Comparison of ENCODE assay signal across 24 cellular contexts in genomic region chr20:7728373-7728772, GRCh38.
A peak's percentile ranks its signal among the peaks of the same experiment; 100 is the strongest.
DNase-seq lines count a peak whose midpoint lies in the region; ATAC-seq and TF ChIP-seq lines count a peak whose summit lies in the region.
"Had no signal": no experiment of that assay in that cellular context is flagged by ENCODE, and none has a peak within 500 bp of the region (broad histone marks: within the 10 kb centered on the region; RNA-seq: fewer than 3 reads in every experiment).

No MANE protein-coding gene starts in this region.

- CTCF ChIA-PET in mammary epithelial cell (lab: Charles Lee; ENCODE audit: low non-redundant PET): no interaction called here

- no peaks in the 10 kb centered on the region for H4K20me1 ChIP-seq in mammary epithelial cell (ENCODE audit: insufficient read depth, low read length)

- dilution Hi-C loops in mammary epithelial cell (cut with HindIII; ENCODE audit: low sequenced_read_pairs): no loop called here

- peaks cover 1% of the 10 kb centered on the region for H3K36me3 ChIP-seq in mammary epithelial cell (ENCODE audit: insufficient read depth, low read length)
- H3K36me3 ChIP-seq in right lobe of liver: no peaks in the 10 kb centered on the region
- H3K36me3 ChIP-seq: thyroid gland had no signal

- H3K79me2 ChIP-seq in mammary epithelial cell (ENCODE audit: insufficient read depth, low read length): no peaks in the 10 kb centered on the region
- H3K79me2 ChIP-seq: hepatocyte had no signal

- in situ Hi-C loops in mammary epithelial cell (cut with MboI; ENCODE audit: low sequenced_read_pairs in 2 of 2): no loop called here

- TF ChIP-seq CTCF in NB4 (IDR thresholded peaks at IDR 0.05; ENCODE audit: low read depth, low read length) (no peak), mammary epithelial cell (conservative IDR thresholded peaks at IDR 0.05 in 1 of 2, IDR thresholded peaks at IDR 0.05 in 1 of 2; ENCODE audit: extremely low read depth in 1 of 2, insufficient read depth in 1 of 2, low read depth in 1 of 2, low read length in 2 of 2) (no peak), right lobe of liver (IDR thresholded peaks at IDR 0.05) (no peak)

- H3K4me1 ChIP-seq in mammary epithelial cell (ENCODE audit: insufficient read depth, low read length) (peaks cover 9% of the 10 kb centered on the region), right lobe of liver (no peaks in the 10 kb centered on the region)
- H3K4me1 ChIP-seq: thyroid gland had no signal

- H3K27me3 ChIP-seq in mammary epithelial cell (ENCODE audit: insufficient read depth, low read length): no peaks in the 10 kb centered on the region
- no peaks in the 10 kb centered on the region for H3K27me3 ChIP-seq in right lobe of liver
- H3K27me3 ChIP-seq: hepatocyte, thyroid gland had no signal

- no peak overlapping the region for H3K4me2 ChIP-seq in mammary epithelial cell (ENCODE audit: insufficient read depth, low read depth, low read length)
- H3K4me2 ChIP-seq: hepatocyte had no signal

- BruUV-seq in mammary epithelial cell (replicated peaks; lab: Mats Ljungman, UMichigan): no TSS peak

- intact Hi-C loops in mammary epithelial cell (cut with micrococcal nuclease): no loop called here
- intact Hi-C loops in right lobe of liver (cut with DNase I): no loop called here

- ATAC-seq in GM19023 (IDR thresholded peaks at IDR 0.05; ENCODE audit: unreplicated experiment): no peak
- ATAC-seq in right lobe of liver: no peak
- no peak for ATAC-seq in HG02870 (IDR thresholded peaks at IDR 0.05; ENCODE audit: unreplicated experiment)
- ATAC-seq: activated CD8-positive, alpha-beta memory T cell treated with anti-CD3 and anti-CD28 coated beads, Interleukin-2, amount 10 ng/mL, durations not matched to agents 7 days and 5 days; activated T-cell treated with anti-CD3 and anti-CD28 coated beads, Interleukin-2, amount 50 U/mL, for 72 hours; stimulated activated naive CD8-positive, alpha-beta T cell treated with anti-CD3 and anti-CD28 coated beads, Interleukin-15, amount 100 ng/mL, for 72 hours had no signal

- H2AFZ ChIP-seq in mammary epithelial cell (ENCODE audit: low read depth, low read length): no peak overlapping the region
- H2AFZ ChIP-seq: hepatocyte had no signal

- TF ChIP-seq POLR2A in NB4 (IDR thresholded peaks at IDR 0.05; ENCODE audit: extremely low read depth, insufficient read length) (no peak), right lobe of liver (IDR thresholded peaks at IDR 0.05) (no peak)

- no peak overlapping the region for H3K9ac ChIP-seq in mammary epithelial cell (ENCODE audit: insufficient read depth, low read length)

- H3K9me3 ChIP-seq in mammary epithelial cell (replicated peaks; ENCODE audit: insufficient read depth, low read length) (peaks cover 3% of the 10 kb centered on the region), right lobe of liver (no peaks in the 10 kb centered on the region)
- H3K9me3 ChIP-seq: thyroid gland had no signal

- peak; percentile 10 for DNase-seq in H4 (ENCODE audit: low spot score)
- DNase-seq in NB4 (ENCODE audit: low read depth): peak; percentile 9
- DNase-seq in mammary epithelial cell: peak; percentile 86
- DNase-seq in kidney glomerular epithelial cell (lab: John Stamatoyannopoulos, UW): peak; percentile 14
- DNase-seq in GM19240 (ENCODE audit: insufficient read length, low spot score): no peak
- no peak for DNase-seq in right lobe of liver
- DNase-seq: activated CD4-positive, alpha-beta T cell treated with anti-CD3 and anti-CD28 coated beads, Interleukin-2, amount 50 U/mL, for 1 hour; activated CD8-positive, alpha-beta memory T cell treated with anti-CD3 and anti-CD28 coated beads, Interleukin-2, amount 10 ng/mL, durations not matched to agents 7 days and 5 days; activated naive CD4-positive, alpha-beta T cell treated with anti-CD3 and anti-CD28 coated beads for 36 hours; activated T-cell treated with anti-CD3 and anti-CD28 coated beads, Interleukin-2, amount 50 U/mL, for 72 hours; amniotic stem cell; dermis blood vessel endothelial cell; immature natural killer cell; KBM-7; NCI-H1092; NCI-H187 treated with DMSO at 0.1 percent for 48 hours; NCI-H526; stimulated activated CD4-positive, alpha-beta T cell treated with anti-CD3 and anti-CD28 coated beads, Interleukin-15, amount 100 ng/mL, for 24 hours; stimulated activated naive CD8-positive, alpha-beta T cell treated with anti-CD3 and anti-CD28 coated beads, Interleukin-15, amount 100 ng/mL, for 72 hours; thyroid gland had no signal

- no peak overlapping the region for H3K4me3 ChIP-seq in NB4 (ENCODE audit: low read depth, low read length)
- H3K4me3 ChIP-seq in mammary epithelial cell (replicated peaks in 1 of 3; ENCODE audit: insufficient read depth in 1 of 3, low read depth in 2 of 3, low read length in 3 of 3): no peak overlapping the region
- H3K4me3 ChIP-seq in right lobe of liver: no peak overlapping the region
- H3K4me3 ChIP-seq: hepatocyte, thyroid gland had no signal

- peak overlapping the region; percentile 33 for H3K27ac ChIP-seq in mammary epithelial cell (ENCODE audit: insufficient read depth, low read depth, low read length)
- H3K27ac ChIP-seq in right lobe of liver: no peak overlapping the region
- H3K27ac ChIP-seq: hepatocyte, thyroid gland, VCaP had no signal

Comparison
In these comparisons a context has a peak if more than half of its experiments do, and no peak if none do; other contexts are left out.
1. DNase-seq: peak in H4 (single experiment), NB4 (single experiment), mammary epithelial cell (single experiment) and kidney glomerular epithelial cell (single experiment); none in GM19240 (single experiment) and right lobe of liver (0 of 3).